8 cellular contexts compared by ENCODE assay signal in genomic region chr7:34430456-34430855, GRCh38.
DNase-seq lines count a peak whose midpoint lies in the region; ATAC-seq, FAIRE-seq and TF ChIP-seq lines count a peak whose summit lies in the region.

No MANE protein-coding gene starts in this region.

- no peaks in the 10 kb centered on the region for H3K27me3 ChIP-seq in DOHH2 (ENCODE audit: control insufficient read depth, low read length)
- no peaks in the 10 kb centered on the region for H3K27me3 ChIP-seq in HepG2 (ENCODE audit: control insufficient read depth in 1 of 2, insufficient read depth in 2 of 2, low read length in 2 of 2)
- no peaks in the 10 kb centered on the region for H3K27me3 ChIP-seq in transverse colon

- no peaks in the 10 kb centered on the region for H3F3A ChIP-seq in DOHH2 (ENCODE audit: control insufficient read depth, insufficient read depth)

- TF ChIP-seq EP300 in HepG2 (IDR thresholded peaks at IDR 0.05; ENCODE audit: low read depth in 2 of 2, low read length in 2 of 2) (no peak), HepG2 (CRISPR knock-in tag; IDR thresholded peaks at IDR 0.05; ENCODE audit: borderline replicate concordance) (no peak), transverse colon (IDR thresholded peaks at IDR 0.05; ENCODE audit: low read depth) (no peak)

- no peak overlapping the region for H2AFZ ChIP-seq in HepG2 (ENCODE audit: low read length)

- no peak for TF ChIP-seq POLR2A in HepG2 (IDR thresholded peaks at IDR 0.05; ENCODE audit: insufficient read depth in 1 of 2, low read depth in 2 of 2, low read length in 2 of 2)
- TF ChIP-seq POLR2A in transverse colon (IDR thresholded peaks at IDR 0.05), result no peak

- BruUV-seq in HepG2 (replicated peaks; lab: Mats Ljungman, UMichigan), result no TSS peak

- no peaks in the 10 kb centered on the region for H3K79me2 ChIP-seq in DOHH2 (ENCODE audit: control insufficient read depth, low read length)
- H3K79me2 ChIP-seq in HepG2 (ENCODE audit: insufficient read depth, low read length), result no peaks in the 10 kb centered on the region

- H3K36me3 ChIP-seq in DOHH2 (ENCODE audit: control insufficient read depth, low read length), result no peaks in the 10 kb centered on the region
- H3K36me3 ChIP-seq in HepG2 (replicated peaks in 1 of 2; ENCODE audit: control insufficient read depth in 1 of 2, insufficient read depth in 2 of 2, low read length in 2 of 2), result no peaks in the 10 kb centered on the region
- no peaks in the 10 kb centered on the region for H3K36me3 ChIP-seq in transverse colon

- H3K4me1 ChIP-seq in DOHH2 (ENCODE audit: control insufficient read depth, low read length) (no peaks in the 10 kb centered on the region), HepG2 (ENCODE audit: insufficient read depth, low read length) (peaks cover 17% of the 10 kb centered on the region), transverse colon (no peaks in the 10 kb centered on the region)

- H3K4me2 ChIP-seq in DOHH2 (ENCODE audit: low read length), result no peak overlapping the region
- no peak overlapping the region for H3K4me2 ChIP-seq in HepG2 (ENCODE audit: low read depth, low read length)

- TF ChIP-seq RAD21 in HepG2 (CRISPR knock-in tag; IDR thresholded peaks at IDR 0.05), result peak; percentile 33; the same call in 1 of the 2 replicates

- in situ Hi-C loops in HepG2 (cut with HindIII; ENCODE audit: extremely low pct_ligation_motif_present, low pct_unique_long_range_greater_than_20kb) (no loop called here), transverse colon (cut with MboI; ENCODE audit: low pct_ligation_motif_present in 1 of 4, low pct_unique_long_range_greater_than_20kb in 1 of 4, low sequenced_read_pairs in 3 of 4) (no loop called here)

- ATAC-seq in HepG2 (peak; percentile 67), GM18498 (IDR thresholded peaks at IDR 0.05; ENCODE audit: unreplicated experiment) (no peak), GM19351 (IDR thresholded peaks at IDR 0.05; ENCODE audit: unreplicated experiment) (no peak)

- no peaks in the 10 kb centered on the region for H3K9me2 ChIP-seq in DOHH2 (replicated peaks; ENCODE audit: control insufficient read depth, low read length)

- H3K27ac ChIP-seq in DOHH2 (ENCODE audit: low read depth, low read length) (no peak overlapping the region), VCaP (no peak overlapping the region), HepG2 (ENCODE audit: extremely low read length, insufficient read depth, low read length) (no peak overlapping the region), transverse colon (no peak overlapping the region)

- no peak for FAIRE-seq in HepG2 (lab: Jason Lieb, UNC)

- WGBS in HepG2 (ENCODE audit: low lambda C conversion rate), result 83% methylated on average over 4 of the region's 4 CpGs
- 67 to 69% methylated on average over 3 to 4 of the region's 4 CpGs for WGBS in transverse colon (ENCODE audit: low coverage in 1 of 2), 2 donors

- H3K4me3 ChIP-seq in DOHH2 (ENCODE audit: low read length) (no peak overlapping the region), HepG2 (replicated peaks in 1 of 3; ENCODE audit: insufficient read depth in 1 of 3, low read depth in 2 of 3, low read length in 3 of 3) (no peak overlapping the region), transverse colon (no peak overlapping the region)

- H4K20me1 ChIP-seq in DOHH2 (ENCODE audit: control insufficient read depth, insufficient read depth, low read depth, low read length), result no peaks in the 10 kb centered on the region
- no peaks in the 10 kb centered on the region for H4K20me1 ChIP-seq in HepG2 (ENCODE audit: insufficient read depth, low read length)

- CTCF ChIA-PET in HepG2 (lab: Yijun Ruan, JAX; ENCODE audit: low intra/inter-chr PET ratio, low total read pairs), result interaction anchor here (2.1 kb wide), 1 partner anchor 110 kb away, joined by 28 read pairs; no protein-coding TSS in a partner anchor

- DNase-seq in HPDE6-E6E7 (ENCODE audit: extremely low spot score) (peak; percentile 48), HepG2 (ENCODE audit: low spot score) (peak; percentile 41), ecto neural progenitor cell (ENCODE audit: low spot score) (no peak), transverse colon (no peak)

- POLR2A ChIA-PET in HepG2 (lab: Yijun Ruan, JAX), result no interaction called here

- TF ChIP-seq CTCF in DOHH2 (IDR thresholded peaks at IDR 0.05; ENCODE audit: low read depth, low read length, poor library complexity, severe bottlenecking) (peak; percentile 41), VCaP (conservative IDR thresholded peaks at IDR 0.05) (peak; percentile 74), HepG2 (CRISPR knock-in tag; IDR thresholded peaks at IDR 0.05) (peak; percentile 56), transverse colon (IDR thresholded peaks at IDR 0.05) (no peak)

- intact Hi-C loops in HepG2 (cut with micrococcal nuclease; ENCODE audit: unreplicated experiment), result loop anchor here (1.0 kb wide), 1 partner anchor 109 kb away; no protein-coding TSS in a partner anchor
- intact Hi-C loops in transverse colon (cut with DNase I; ENCODE audit: low total_unique reads), result no loop called here

- H3K9me3 ChIP-seq in DOHH2 (ENCODE audit: control insufficient read depth, insufficient read depth, low read length) (no peaks in the 10 kb centered on the region), HepG2 (ENCODE audit: low read length) (no peaks in the 10 kb centered on the region), transverse colon (peaks cover 0 to under 1% of the 10 kb centered on the region in 2 donors)

- H3K9ac ChIP-seq in HepG2 (ENCODE audit: insufficient read depth, low read depth, low read length), result no peak overlapping the region

TF ChIP-seq in HepG2, 621 proteins besides CTCF, POLR2A, EP300 and RAD21:
- peak; percentile 64 for TF ChIP-seq CEBPB (IDR thresholded peaks at IDR 0.05; ENCODE audit: borderline replicate concordance, low read depth, low read length)
- TF ChIP-seq STAG1 (CRISPR knock-in tag; IDR thresholded peaks at IDR 0.05), result peak; percentile 70
- TF ChIP-seq SOX13 (IDR thresholded peaks at IDR 0.05), result no peak
- TF ChIP-seq SOX13 (CRISPR knock-in tag; conservative IDR thresholded peaks at IDR 0.05 in 1 of 2, IDR thresholded peaks at IDR 0.05 in 1 of 2), result no peak
- no peak for TF ChIP-seq SMYD3 (CRISPR knock-in tag; IDR thresholded peaks at IDR 0.05)
- peak; percentile 64 for TF ChIP-seq SMC3 (IDR thresholded peaks at IDR 0.05; ENCODE audit: low read length)

Comparison
In these comparisons a context has a peak if more than half of its experiments do, and no peak if none do; other contexts are left out.
1. CTCF ChIP-seq: peak in DOHH2 (single experiment), VCaP (single experiment) and HepG2 (single experiment); none in transverse colon (0 of 5).
2. DNase-seq: peak in HPDE6-E6E7 (single experiment) and HepG2 (single experiment); none in ecto neural progenitor cell (single experiment) and transverse colon (single experiment).